ENCODE assay signal across 10 cellular contexts in the genomic region with DNA sequence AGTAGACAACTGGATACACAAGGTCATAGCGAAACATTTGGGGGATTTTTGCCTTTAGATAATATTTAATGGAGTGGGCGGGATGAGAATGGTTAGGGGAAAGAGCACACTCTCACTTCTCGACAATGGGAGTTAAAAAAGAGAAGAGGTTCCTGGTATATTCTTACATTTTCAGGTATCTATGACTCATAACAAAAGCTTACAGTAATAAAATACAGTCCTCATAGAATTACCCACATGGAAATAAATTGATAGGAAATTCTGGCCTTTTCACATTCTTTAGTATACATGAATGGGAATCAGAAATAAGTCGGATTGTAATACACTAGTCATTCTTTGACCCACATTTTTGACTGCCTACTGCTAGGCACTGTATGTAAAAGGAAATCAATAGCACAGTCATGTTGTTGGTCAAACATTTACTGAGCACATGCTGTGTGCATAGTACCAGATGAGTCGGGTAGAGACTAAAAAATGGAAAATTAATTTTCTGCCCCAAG. TPM values are rescaled to one million over a fixed set of nuclear protein-coding genes. Genes with fewer than 3 reads are reported as not detected.
DNase-seq lines count a peak whose midpoint lies in the region; ATAC-seq and TF ChIP-seq lines count a peak whose summit lies in the region.
"Had no signal": no experiment of that assay in that cellular context is flagged by ENCODE, and none has a peak within 500 bp of the region (broad histone marks: within the 10 kb centered on the region; RNA-seq: fewer than 3 reads in every experiment).

No MANE protein-coding gene starts in this region.

- intact Hi-C loops in heart right ventricle (cut with DNase I) (loop anchor here in 1 of 10 donors (10.0 kb wide), 1 partner anchor 54 kb away; no protein-coding TSS in a partner anchor), cardiac septum (cut with DNase I) (no loop called here)

- peak; percentile 42 for DNase-seq in GM20000 (ENCODE audit: low spot score)
- peak; percentile 63 for DNase-seq in kidney tubule cell (ENCODE audit: low spot score)
- no peak for DNase-seq in heart right ventricle
- DNase-seq in cardiac septum (ENCODE audit: low spot score) = no peak
- no peak for DNase-seq in NCI-H1092 treated with DMSO at 0.1 percent for 48 hours (lab: John Stamatoyannopoulos, UW)
- DNase-seq: adrenal gland, COR-L47, NCI-H226 had no signal

- peaks cover 0 to 6% (median 0%) of the 10 kb centered on the region in 9 donors for H3K4me1 ChIP-seq in heart right ventricle

- H3K27me3 ChIP-seq in heart right ventricle = no peaks in the 10 kb centered on the region
- H3K27me3 ChIP-seq: adrenal gland had no signal

- no peak overlapping the region for H3K27ac ChIP-seq in heart right ventricle
- H3K27ac ChIP-seq: adrenal gland had no signal

- peak; percentile 75 for ATAC-seq in GM18861 (IDR thresholded peaks at IDR 0.05; ENCODE audit: unreplicated experiment)
- peak; percentile 42 for ATAC-seq in HG03060 (IDR thresholded peaks at IDR 0.05; ENCODE audit: low read depth, unreplicated experiment)
- ATAC-seq in heart right ventricle = no peak

- H3K4me3 ChIP-seq in heart right ventricle = no peak overlapping the region
- H3K4me3 ChIP-seq: adrenal gland had no signal

- 96 to 98% methylated on average over 5 of the region's 5 CpGs for WGBS in heart right ventricle, 2 donors

- TF ChIP-seq CTCF in GM20000 (IDR thresholded peaks at IDR 0.05; ENCODE audit: extremely low read depth, missing control alignments) = no peak
- no peak for TF ChIP-seq CTCF in heart right ventricle (IDR thresholded peaks at IDR 0.05)

- H3K9me3 ChIP-seq in heart right ventricle = peaks cover 0 to 8% (median 0%) of the 10 kb centered on the region in 11 donors
- H3K9me3 ChIP-seq: adrenal gland had no signal

- H3K36me3 ChIP-seq in heart right ventricle = no peaks in the 10 kb centered on the region
- H3K36me3 ChIP-seq: adrenal gland had no signal

RNA-seq across cellular contexts. Expression of a gene that starts 8.2 kb away (rescaled TPM):
- total RNA-seq in heart right ventricle = 10 to 100 TPM; 36.3 to 80.1 (median 60.2) TPM
- polyA plus RNA-seq in heart right ventricle = 10 to 100 TPM in 1 of 2 donors, 1 to 10 TPM in 1; 5.0 to 32.8 TPM
- total RNA-seq in cardiac septum = 50.8 TPM

Comparison
In these comparisons a context has a peak if more than half of its experiments do, and no peak if none do; other contexts are left out.
1. ATAC-seq: peak in GM18861 (single experiment) and HG03060 (single experiment); none in heart right ventricle (0 of 8).
2. DNase-seq: peak in GM20000 (single experiment) and kidney tubule cell (single experiment); none in heart right ventricle (0 of 2), cardiac septum (single experiment) and NCI-H1092 treated with DMSO at 0.1 percent for 48 hours (single experiment).